13 cellular contexts compared by ENCODE assay signal in the genomic region with DNA sequence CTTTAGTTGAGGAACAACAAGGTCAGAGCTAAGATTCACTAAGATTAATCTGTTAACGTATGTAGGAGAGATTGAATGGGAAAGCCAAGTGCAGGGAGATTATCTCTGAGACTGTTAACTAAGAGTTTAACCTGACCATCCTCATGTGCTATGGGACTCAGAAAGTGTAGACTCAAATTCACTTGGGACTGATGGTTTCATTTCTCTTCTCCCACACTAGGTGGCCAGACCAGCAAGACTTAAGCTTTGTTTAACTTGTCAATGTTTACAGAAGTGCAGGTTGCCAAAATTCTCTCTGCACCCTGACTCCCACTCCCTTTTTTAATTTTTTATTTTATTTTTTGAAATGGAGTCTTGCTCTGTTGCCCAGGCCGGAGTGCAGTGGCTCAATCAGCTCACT. TPM values are rescaled to one million over a fixed set of nuclear protein-coding genes. Genes with fewer than 3 reads are reported as not detected.
A peak's percentile ranks its signal among the peaks of the same experiment; 100 is the strongest.
DNase-seq lines count a peak whose midpoint lies in the region; ATAC-seq and TF ChIP-seq lines count a peak whose summit lies in the region.
"Had no signal": no experiment of that assay in that cellular context is flagged by ENCODE, and none has a peak within 500 bp of the region (broad histone marks: within the 10 kb centered on the region; RNA-seq: fewer than 3 reads in every experiment).

No MANE protein-coding gene starts in this region.

- in situ Hi-C loops in astrocyte of the spinal cord (cut with HindIII; ENCODE audit: low sequenced_read_pairs), result no loop called here

- no peak overlapping the region for H3K27ac Mint-ChIP-seq in neural crest cell (ENCODE audit: unreplicated experiment)
- H3K27ac Mint-ChIP-seq: neural progenitor cell; stimulated activated naive B cell treated with anti-CD40 and anti-IgM and Interleukin-4, amounts not matched to agents 10 μg/mL and 1 μg/mL and 100 μg/mL, for 72 hours had no signal

- TF ChIP-seq CTCF in LNCaP clone FGC (IDR thresholded peaks at IDR 0.05; ENCODE audit: control insufficient read depth, extremely low read depth, insufficient read depth) (peak; percentile 54), astrocyte of the spinal cord (IDR thresholded peaks at IDR 0.05; ENCODE audit: low read depth, low read length) (peak; percentile 15), neural crest cell (conservative IDR thresholded peaks at IDR 0.05) (peak; percentile 44)

- H3K4me3 ChIP-seq in LNCaP clone FGC (ENCODE audit: low read depth, low read length) (no peak overlapping the region), astrocyte of the spinal cord (ENCODE audit: low read depth, low read length) (no peak overlapping the region)
- H3K4me3 ChIP-seq: esophagus muscularis mucosa, neural progenitor cell had no signal

- H3K27me3 Mint-ChIP-seq in neural crest cell (ENCODE audit: low read depth), result peaks cover 77% of the 10 kb centered on the region

- no peak for ATAC-seq in HG02840 (IDR thresholded peaks at IDR 0.05; ENCODE audit: low FRiP score, unreplicated experiment)
- ATAC-seq: stimulated activated naive B cell treated with anti-CD40 and anti-IgM and Interleukin-4, amounts not matched to agents 10 μg/mL and 1 μg/mL and 100 μg/mL, for 72 hours had no signal

- no peaks in the 10 kb centered on the region for H3K9me3 Mint-ChIP-seq in neural crest cell
- H3K9me3 Mint-ChIP-seq: neural progenitor cell; stimulated activated naive B cell treated with anti-CD40 and anti-IgM and Interleukin-4, amounts not matched to agents 10 μg/mL and 1 μg/mL and 100 μg/mL, for 72 hours had no signal

- no peaks in the 10 kb centered on the region for H3K36me3 Mint-ChIP-seq in neural crest cell (ENCODE audit: low read depth)
- H3K36me3 Mint-ChIP-seq: neural progenitor cell; stimulated activated naive B cell treated with anti-CD40 and anti-IgM and Interleukin-4, amounts not matched to agents 10 μg/mL and 1 μg/mL and 100 μg/mL, for 72 hours had no signal

- no peak overlapping the region for H3K4me3 Mint-ChIP-seq in neural crest cell
- H3K4me3 Mint-ChIP-seq: neural progenitor cell; stimulated activated naive B cell treated with anti-CD40 and anti-IgM and Interleukin-4, amounts not matched to agents 10 μg/mL and 1 μg/mL and 100 μg/mL, for 72 hours had no signal

- DNase-seq in NCI-H1694 (lab: John Stamatoyannopoulos, UW) (peak; percentile 3), NCI-H1694 treated with DMSO at 0.1 percent for 48 hours (lab: John Stamatoyannopoulos, UW) (no peak), LNCaP clone FGC (ENCODE audit: low read depth) (peak; percentile 32), astrocyte of the spinal cord (ENCODE audit: low read depth, low spot score) (no peak), neural crest cell (ENCODE audit: low read depth, low spot score) (no peak), C1 segment of cervical spinal cord (lab: John Stamatoyannopoulos, UW) (no peak), kidney tubule cell (ENCODE audit: low spot score) (no peak)
- DNase-seq: activated CD4-positive, alpha-beta T cell treated with anti-CD3 and anti-CD28 coated beads for 1 hour; NCI-H2081 treated with DMSO at 0.1 percent for 48 hours; stimulated activated naive B cell treated with anti-CD40 and anti-IgM and Interleukin-4, amounts not matched to agents 10 μg/mL and 1 μg/mL and 100 μg/mL, for 72 hours had no signal

- H3K4me1 Mint-ChIP-seq in neural crest cell, result no peaks in the 10 kb centered on the region
- H3K4me1 Mint-ChIP-seq: neural progenitor cell had no signal

RNA-seq across cellular contexts. Expression of gene HEXA, which starts 6.3 kb away (rescaled TPM):
- total RNA-seq in neural crest cell, result 59.3 and 63.2 TPM in 2 replicates

RNA-seq across cellular contexts. Expression of gene TMEM202, which starts 16.0 kb away (rescaled TPM):
- not detected in 2 replicates for total RNA-seq in neural crest cell
- total RNA-seq: esophagus muscularis mucosa had no signal

Comparison
In these comparisons a context has a peak if more than half of its experiments do, and no peak if none do; other contexts are left out.
1. DNase-seq: peak in NCI-H1694 (single experiment) and LNCaP clone FGC (single experiment); none in NCI-H1694 treated with DMSO at 0.1 percent for 48 hours (single experiment), astrocyte of the spinal cord (single experiment), neural crest cell (single experiment), C1 segment of cervical spinal cord (0 of 14) and kidney tubule cell (single experiment).
2. Peak in every context shown above with its lines, with median percentiles within 50 percentile points of each other: CTCF ChIP-seq.